ENCODE assay signal across 8 cellular contexts in the genomic region with DNA sequence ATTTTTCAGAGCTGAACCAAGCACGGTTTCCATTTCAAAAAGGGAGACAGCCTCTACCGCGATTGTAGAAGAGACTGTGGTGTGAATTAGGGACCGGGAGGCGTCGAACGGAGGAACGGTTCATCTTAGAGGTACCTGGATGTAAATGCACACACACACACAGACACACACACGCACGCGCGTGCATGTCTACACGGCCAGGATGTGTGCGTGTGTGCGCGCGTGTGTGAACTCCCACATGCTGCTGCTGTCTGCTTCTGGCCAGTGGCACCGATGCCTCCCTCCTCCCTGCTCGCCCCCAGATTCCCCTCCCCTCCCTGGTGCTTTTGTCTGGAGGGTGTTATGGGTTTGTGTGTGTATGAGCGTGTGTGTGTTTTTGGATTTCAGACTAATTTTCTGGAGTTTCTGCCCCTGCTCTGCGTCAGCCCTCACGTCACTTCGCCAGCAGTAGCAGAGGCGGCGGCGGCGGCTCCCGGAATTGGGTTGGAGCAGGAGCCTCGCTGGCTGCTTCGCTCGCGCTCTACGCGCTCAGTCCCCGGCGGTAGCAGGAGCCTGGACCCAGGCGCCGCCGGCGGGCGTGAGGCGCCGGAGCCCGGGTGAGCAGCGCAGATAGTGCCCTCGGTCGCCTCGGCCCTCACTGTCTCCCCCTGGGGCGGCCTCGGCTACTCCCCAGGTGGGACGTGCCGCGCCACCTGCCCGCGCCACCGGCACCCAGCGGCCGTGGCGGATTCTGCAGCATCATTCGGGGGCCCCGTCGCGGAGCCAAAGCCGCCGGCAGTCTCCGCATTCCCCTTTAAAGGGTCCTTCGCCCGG. TPM values are rescaled to one million over a fixed set of nuclear protein-coding genes. Genes with fewer than 3 reads are reported as not detected.
DNase-seq lines count a peak whose midpoint lies in the region; ATAC-seq, FAIRE-seq and TF ChIP-seq lines count a peak whose summit lies in the region.

TSS of gene NTRK2 (plus strand) at position 437 of the 813 bp plus-strand sequence. CDS start 1,020 bp downstream, outside the sequence.

- H3K4me3 Mint-ChIP-seq in activated naive CD8-positive, alpha-beta T cell treated with anti-CD3 and anti-CD28 coated beads, Interleukin-2, amount 50 U/mL, for 24 hours = peak within 1 kb of the TSS; percentile 63

- H3K36me3 Mint-ChIP-seq in activated naive CD8-positive, alpha-beta T cell treated with anti-CD3 and anti-CD28 coated beads, Interleukin-2, amount 50 U/mL, for 24 hours (ENCODE audit: low read depth) = no peaks in the 10 kb centered on the region

- H3K27ac Mint-ChIP-seq in activated naive CD8-positive, alpha-beta T cell treated with anti-CD3 and anti-CD28 coated beads, Interleukin-2, amount 50 U/mL, for 24 hours = no peak within 1 kb of the TSS

- intact Hi-C loops in left cardiac atrium (cut with DNase I) = loop anchor here in 1 of 2 donors (2.0 to 10.0 kb wide), 4 partner anchors 267 to 595 kb away; no protein-coding TSS in a partner anchor

- ATAC-seq in HG03520 (IDR thresholded peaks at IDR 0.05; ENCODE audit: unreplicated experiment) (peak; percentile 54), left cardiac atrium (peak; percentile 47 to 53), HG03097 (IDR thresholded peaks at IDR 0.05; ENCODE audit: low FRiP score, unreplicated experiment) (no peak)
- ATAC-seq in activated naive CD8-positive, alpha-beta T cell treated with anti-CD3 and anti-CD28 coated beads, Interleukin-2, amount 50 U/mL, for 24 hours = no peak

- TF ChIP-seq CTCF in GM10266 (IDR thresholded peaks at IDR 0.05; ENCODE audit: control insufficient read depth, insufficient read depth, low read depth, missing control alignments) (no peak), osteoblast (IDR thresholded peaks at IDR 0.05; ENCODE audit: extremely low read depth, low read depth, low read length) (no peak), D721Med (IDR thresholded peaks at IDR 0.05; ENCODE audit: insufficient read depth, missing control alignments) (no peak)

- H3K4me2 ChIP-seq in osteoblast (ENCODE audit: insufficient read depth, low read length) = peak within 1 kb of the TSS; percentile 74

- FAIRE-seq in D721Med (lab: Jason Lieb, UNC) = no peak

- peaks cover 67% of the 10 kb centered on the region for H3K27me3 Mint-ChIP-seq in activated naive CD8-positive, alpha-beta T cell treated with anti-CD3 and anti-CD28 coated beads, Interleukin-2, amount 50 U/mL, for 24 hours

- peaks cover 15% of the 10 kb centered on the region for H3K4me1 Mint-ChIP-seq in activated naive CD8-positive, alpha-beta T cell treated with anti-CD3 and anti-CD28 coated beads, Interleukin-2, amount 50 U/mL, for 24 hours

- no peaks in the 10 kb centered on the region for H3K36me3 ChIP-seq in osteoblast (ENCODE audit: insufficient read depth, low read length)

- no peaks in the 10 kb centered on the region for H4K20me1 ChIP-seq in osteoblast (ENCODE audit: insufficient read depth, low read length)

- H3K79me2 ChIP-seq in osteoblast (ENCODE audit: insufficient read depth, low read length) = no peaks in the 10 kb centered on the region

- peaks cover 3% of the 10 kb centered on the region for H3K9me3 Mint-ChIP-seq in activated naive CD8-positive, alpha-beta T cell treated with anti-CD3 and anti-CD28 coated beads, Interleukin-2, amount 50 U/mL, for 24 hours

- H3K27ac ChIP-seq in osteoblast (ENCODE audit: low read depth, low read length) = no peak within 1 kb of the TSS

- H3K9me3 ChIP-seq in osteoblast (ENCODE audit: low read depth, low read length) = no peaks in the 10 kb centered on the region

- H3K4me3 ChIP-seq in osteoblast (ENCODE audit: insufficient read depth, low read length) = peak within 1 kb of the TSS; percentile 63

- DNase-seq in GM10266 (ENCODE audit: extremely low spot score) (peak; percentile 32), left cardiac atrium (peak; percentile 67), osteoblast (ENCODE audit: insufficient read length, low spot score, missing footprints) (peak; percentile 86), D721Med (ENCODE audit: insufficient read length, low spot score) (no peak), HuH-7.5 (ENCODE audit: low spot score) (no peak)
- no peak for DNase-seq in activated naive CD8-positive, alpha-beta T cell treated with anti-CD3 and anti-CD28 coated beads, Interleukin-2, amount 50 U/mL, for 24 hours

- no peaks in the 10 kb centered on the region for H3K4me1 ChIP-seq in osteoblast (ENCODE audit: insufficient read depth, low read length)

- peaks cover 30% of the 10 kb centered on the region for H3K27me3 ChIP-seq in osteoblast (ENCODE audit: insufficient read depth, low read length)

- H2AFZ ChIP-seq in osteoblast (ENCODE audit: low read length) = peak within 1 kb of the TSS; percentile 70

RNA-seq across cellular contexts. Expression of gene NTRK2, which starts in this region (rescaled TPM):
- 10 to 100 TPM; 20.6 to 38.2 TPM for total RNA-seq in left cardiac atrium
- 3.3 and 5.6 TPM in 2 replicates for total RNA-seq in osteoblast

Comparison
In these comparisons a context has a peak if more than half of its experiments do, and no peak if none do; other contexts are left out.
1. DNase-seq: peak in GM10266 (single experiment), left cardiac atrium (single experiment) and osteoblast (single experiment); none in activated naive CD8-positive, alpha-beta T cell treated with anti-CD3 and anti-CD28 coated beads, Interleukin-2, amount 50 U/mL, for 24 hours (single experiment), D721Med (single experiment) and HuH-7.5 (single experiment).
2. ATAC-seq: peak in HG03520 (single experiment) and left cardiac atrium (2 of 2); none in activated naive CD8-positive, alpha-beta T cell treated with anti-CD3 and anti-CD28 coated beads, Interleukin-2, amount 50 U/mL, for 24 hours (single experiment) and HG03097 (single experiment).